Comparison of ENCODE assay signal across 8 cellular contexts in genomic region chr3:160754855-160755747, GRCh38. TPM values are rescaled to one million over a fixed set of nuclear protein-coding genes. Genes with fewer than 3 reads are reported as not detected.
A peak's percentile ranks its signal among the peaks of the same experiment; 100 is the strongest.
DNase-seq lines count a peak whose midpoint lies in the region; ATAC-seq and TF ChIP-seq lines count a peak whose summit lies in the region.

No MANE protein-coding gene starts in this region.

- peak; percentile 87 for ATAC-seq in HG03442 (IDR thresholded peaks at IDR 0.05; ENCODE audit: unreplicated experiment)

- H3K4me3 ChIP-seq in BJ (ENCODE audit: low read depth, low read length): peak overlapping the region; percentile 63
- peak overlapping the region; percentile 65 for H3K4me3 ChIP-seq in choroid plexus epithelial cell (ENCODE audit: low read depth, low read length)

- peak overlapping the region; percentile 96 for H3K27ac ChIP-seq in layer of hippocampus (ENCODE audit: low read depth, low read length)

- DNase-seq in BJ (ENCODE audit: low read depth): peak; percentile 69
- DNase-seq in GM19240 (ENCODE audit: insufficient read length, low spot score): peak; percentile 67
- DNase-seq in NCI-H510A (lab: John Stamatoyannopoulos, UW): peak; percentile 83
- peak; percentile 87 to 89 for DNase-seq in activated CD4-positive, alpha-beta T cell treated with anti-CD3 and anti-CD28 coated beads for 4 hours
- peak; percentile 95 for DNase-seq in choroid plexus epithelial cell (ENCODE audit: low read depth)
- peak; percentile 67 to 86 for DNase-seq in stimulated activated CD4-positive, alpha-beta T cell treated with anti-CD3 and anti-CD28 coated beads, Interleukin-1b, Interleukin-23, amount 100 ng/mL, for 1 hour (ENCODE audit: low read depth in 2 of 2)

- H3K36me3 ChIP-seq in BJ (ENCODE audit: control insufficient read depth, insufficient read depth, low read length): no peaks in the 10 kb centered on the region

- CTCF ChIA-PET in BJ (lab: Yijun Ruan, JAX): interaction anchor here (1.0 to 3.6 kb wide), 3 partner anchors 11 to 69 kb away, joined by 3 to 12 read pairs (median 4); no protein-coding TSS in a partner anchor

- POLR2A ChIA-PET in BJ (lab: Charles Lee): no interaction called here

- TF ChIP-seq CTCF in BJ (IDR thresholded peaks at IDR 0.05; ENCODE audit: insufficient read depth, low read depth, low read length): no peak
- TF ChIP-seq CTCF in choroid plexus epithelial cell (conservative IDR thresholded peaks at IDR 0.05; ENCODE audit: low read depth, low read length): no peak

- H3K27me3 ChIP-seq in BJ (ENCODE audit: control insufficient read depth, insufficient read depth, low read length) (peaks cover 13% of the 10 kb centered on the region), layer of hippocampus (ENCODE audit: control insufficient read depth, insufficient read depth, low read length) (no peaks in the 10 kb centered on the region)

RNA-seq across cellular contexts. Expression of gene PPM1L, which starts 0.9 kb away (rescaled TPM):
- polyA plus RNA-seq in BJ (2011; rRNA removed): 0.66 and 0.72 TPM in 2 replicates
- 1.0 and 2.6 TPM in 2 replicates for polyA minus RNA-seq in BJ (2011; rRNA and poly(A)+ RNA removed)

Comparison
In these comparisons a context has a peak if more than half of its experiments do, and no peak if none do; other contexts are left out.
1. Peak in every context shown above with its lines: DNase-seq, ATAC-seq, H3K4me3 ChIP-seq and H3K27ac ChIP-seq.